1 cellular context compared by ENCODE assay signal in the genomic region with DNA sequence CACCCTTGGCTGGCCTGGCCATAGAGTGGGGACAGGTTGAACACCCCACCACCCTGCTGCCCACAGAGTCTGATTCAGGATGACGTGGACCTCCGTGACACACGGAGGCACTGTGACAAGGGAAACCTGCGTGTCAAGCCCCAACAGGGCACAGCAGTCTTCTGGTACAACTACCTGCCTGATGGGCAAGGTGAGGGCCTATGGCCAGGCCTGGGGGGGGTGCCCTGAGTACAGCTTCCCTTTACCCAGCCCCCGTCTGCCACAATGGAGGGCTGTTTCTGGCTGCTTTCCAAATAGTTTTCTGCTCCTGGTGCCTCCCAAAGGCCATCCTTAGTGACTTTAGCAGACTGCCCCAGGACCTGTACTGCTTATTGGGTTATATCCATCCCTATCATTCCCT.
TF ChIP-seq lines count a peak whose summit lies in the region.

No MANE protein-coding gene starts in this region.

TF ChIP-seq in HCT116, 20 proteins besides CTCF, POLR2A, EP300 and RAD21:
- TF ChIP-seq, protein P1, sequence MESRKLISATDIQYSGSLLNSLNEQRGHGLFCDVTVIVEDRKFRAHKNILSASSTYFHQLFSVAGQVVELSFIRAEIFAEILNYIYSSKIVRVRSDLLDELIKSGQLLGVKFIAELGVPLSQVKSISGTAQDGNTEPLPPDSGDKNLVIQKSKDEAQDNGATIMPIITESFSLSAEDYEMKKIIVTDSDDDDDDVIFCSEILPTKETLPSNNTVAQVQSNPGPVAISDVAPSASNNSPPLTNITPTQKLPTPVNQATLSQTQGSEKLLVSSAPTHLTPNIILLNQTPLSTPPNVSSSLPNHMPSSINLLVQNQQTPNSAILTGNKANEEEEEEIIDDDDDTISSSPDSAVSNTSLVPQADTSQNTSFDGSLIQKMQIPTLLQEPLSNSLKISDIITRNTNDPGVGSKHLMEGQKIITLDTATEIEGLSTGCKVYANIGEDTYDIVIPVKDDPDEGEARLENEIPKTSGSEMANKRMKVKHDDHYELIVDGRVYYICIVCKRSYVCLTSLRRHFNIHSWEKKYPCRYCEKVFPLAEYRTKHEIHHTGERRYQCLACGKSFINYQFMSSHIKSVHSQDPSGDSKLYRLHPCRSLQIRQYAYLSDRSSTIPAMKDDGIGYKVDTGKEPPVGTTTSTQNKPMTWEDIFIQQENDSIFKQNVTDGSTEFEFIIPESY (IDR thresholded peaks at IDR 0.05; ENCODE audit: extremely low read depth, insufficient replicate concordance, low read length) = no peak
- TF ChIP-seq, protein P2, sequence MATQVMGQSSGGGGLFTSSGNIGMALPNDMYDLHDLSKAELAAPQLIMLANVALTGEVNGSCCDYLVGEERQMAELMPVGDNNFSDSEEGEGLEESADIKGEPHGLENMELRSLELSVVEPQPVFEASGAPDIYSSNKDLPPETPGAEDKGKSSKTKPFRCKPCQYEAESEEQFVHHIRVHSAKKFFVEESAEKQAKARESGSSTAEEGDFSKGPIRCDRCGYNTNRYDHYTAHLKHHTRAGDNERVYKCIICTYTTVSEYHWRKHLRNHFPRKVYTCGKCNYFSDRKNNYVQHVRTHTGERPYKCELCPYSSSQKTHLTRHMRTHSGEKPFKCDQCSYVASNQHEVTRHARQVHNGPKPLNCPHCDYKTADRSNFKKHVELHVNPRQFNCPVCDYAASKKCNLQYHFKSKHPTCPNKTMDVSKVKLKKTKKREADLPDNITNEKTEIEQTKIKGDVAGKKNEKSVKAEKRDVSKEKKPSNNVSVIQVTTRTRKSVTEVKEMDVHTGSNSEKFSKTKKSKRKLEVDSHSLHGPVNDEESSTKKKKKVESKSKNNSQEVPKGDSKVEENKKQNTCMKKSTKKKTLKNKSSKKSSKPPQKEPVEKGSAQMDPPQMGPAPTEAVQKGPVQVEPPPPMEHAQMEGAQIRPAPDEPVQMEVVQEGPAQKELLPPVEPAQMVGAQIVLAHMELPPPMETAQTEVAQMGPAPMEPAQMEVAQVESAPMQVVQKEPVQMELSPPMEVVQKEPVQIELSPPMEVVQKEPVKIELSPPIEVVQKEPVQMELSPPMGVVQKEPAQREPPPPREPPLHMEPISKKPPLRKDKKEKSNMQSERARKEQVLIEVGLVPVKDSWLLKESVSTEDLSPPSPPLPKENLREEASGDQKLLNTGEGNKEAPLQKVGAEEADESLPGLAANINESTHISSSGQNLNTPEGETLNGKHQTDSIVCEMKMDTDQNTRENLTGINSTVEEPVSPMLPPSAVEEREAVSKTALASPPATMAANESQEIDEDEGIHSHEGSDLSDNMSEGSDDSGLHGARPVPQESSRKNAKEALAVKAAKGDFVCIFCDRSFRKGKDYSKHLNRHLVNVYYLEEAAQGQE (IDR thresholded peaks at IDR 0.05; ENCODE audit: low read depth) = no peak
- TF ChIP-seq TCF7L2 (IDR thresholded peaks at IDR 0.05; ENCODE audit: borderline replicate concordance, extremely low read depth, insufficient read depth, insufficient read length) = no peak
- no peak for TF ChIP-seq ZNF274 (IDR thresholded peaks at IDR 0.05; ENCODE audit: low read depth, low read length)
- TF ChIP-seq YY1 (IDR thresholded peaks at IDR 0.05; ENCODE audit: extremely low read depth, insufficient replicate concordance, low read depth, low read length) = no peak
- no peak for TF ChIP-seq SIN3A (IDR thresholded peaks at IDR 0.05; ENCODE audit: low read depth)
- TF ChIP-seq EZH2 (IDR thresholded peaks at IDR 0.05) = no peak
- TF ChIP-seq FOSL1 (IDR thresholded peaks at IDR 0.05; ENCODE audit: low read depth) = no peak
- TF ChIP-seq, protein P3, sequence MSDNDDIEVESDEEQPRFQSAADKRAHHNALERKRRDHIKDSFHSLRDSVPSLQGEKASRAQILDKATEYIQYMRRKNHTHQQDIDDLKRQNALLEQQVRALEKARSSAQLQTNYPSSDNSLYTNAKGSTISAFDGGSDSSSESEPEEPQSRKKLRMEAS (IDR thresholded peaks at IDR 0.05) = no peak
- TF ChIP-seq JUND (IDR thresholded peaks at IDR 0.05) = no peak
- TF ChIP-seq CEBPB (IDR thresholded peaks at IDR 0.05; ENCODE audit: low read depth) = no peak
- TF ChIP-seq, protein P4, sequence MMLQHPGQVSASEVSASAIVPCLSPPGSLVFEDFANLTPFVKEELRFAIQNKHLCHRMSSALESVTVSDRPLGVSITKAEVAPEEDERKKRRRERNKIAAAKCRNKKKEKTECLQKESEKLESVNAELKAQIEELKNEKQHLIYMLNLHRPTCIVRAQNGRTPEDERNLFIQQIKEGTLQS (IDR thresholded peaks at IDR 0.05) = no peak
- TF ChIP-seq ZFX (IDR thresholded peaks at IDR 0.05) = no peak
